1 cellular context compared by ENCODE assay signal in genomic region chr22:37735054-37735453, GRCh38.
TF ChIP-seq lines count a peak whose summit lies in the region.

No MANE protein-coding gene starts in this region.

TF ChIP-seq in HEK293, 187 proteins besides CTCF, POLR2A, EP300 and RAD21 (continued from another document):
- TF ChIP-seq TSHZ1 (tag by site-specific recombination; IDR thresholded peaks at IDR 0.05; ENCODE audit: borderline replicate concordance): no peak
